ENCODE assay signal across 25 cellular contexts in genomic region chr5:173835131-173835530, GRCh38. TPM values are rescaled to one million over a fixed set of nuclear protein-coding genes. Genes with fewer than 3 reads are reported as not detected.
DNase-seq lines count a peak whose midpoint lies in the region; ATAC-seq and TF ChIP-seq lines count a peak whose summit lies in the region.
"Had no signal": no experiment of that assay in that cellular context is flagged by ENCODE, and none has a peak within 500 bp of the region (broad histone marks: within the 10 kb centered on the region; RNA-seq: fewer than 3 reads in every experiment).

No MANE protein-coding gene starts in this region.

- no peaks in the 10 kb centered on the region for H3K9me3 Mint-ChIP-seq in memory B cell
- H3K9me3 Mint-ChIP-seq: activated naive CD4-positive, alpha-beta T cell treated with anti-CD3 and anti-CD28 coated beads, Interleukin-2, amount 10 ng/mL, durations not matched to agents 7 days and 5 days; activated T-cell treated with anti-CD3 and anti-CD28 coated beads, Interleukin-2, amount 50 U/mL, for 24 hours; natural killer cell had no signal

- intact Hi-C loops in Right ventricle myocardium inferior (cut with DNase I), result no loop called here
- intact Hi-C loops in left ventricle myocardium inferior (cut with micrococcal nuclease), result no loop called here

- peak overlapping the region; percentile 47 for H3K27ac Mint-ChIP-seq in memory B cell
- H3K27ac Mint-ChIP-seq: activated CD8-positive, alpha-beta T cell treated with anti-CD3 and anti-CD28 coated beads, Interleukin-2, amount 10 ng/mL, durations not matched to agents 7 days and 5 days; activated naive CD4-positive, alpha-beta T cell treated with anti-CD3 and anti-CD28 coated beads, Interleukin-2, amount 10 ng/mL, durations not matched to agents 7 days and 5 days; activated T-cell treated with anti-CD3 and anti-CD28 coated beads, Interleukin-2, amount 50 U/mL, for 24 hours; natural killer cell had no signal

- H3K36me3 ChIP-seq in left ventricle myocardium inferior, result no peaks in the 10 kb centered on the region
- H3K36me3 ChIP-seq: ovary, thyroid gland had no signal

- TF ChIP-seq CTCF in left ventricle myocardium inferior (IDR thresholded peaks at IDR 0.05; ENCODE audit: borderline replicate concordance), result no peak

- H3K9me3 ChIP-seq in left ventricle myocardium inferior (replicated peaks), result no peaks in the 10 kb centered on the region
- H3K9me3 ChIP-seq: ovary, SK-N-SH, thyroid gland had no signal

- H3K4me3 ChIP-seq in left ventricle myocardium inferior, result no peak overlapping the region
- H3K4me3 ChIP-seq: ovary, thyroid gland had no signal

- peaks cover 31% of the 10 kb centered on the region for H3K4me1 Mint-ChIP-seq in memory B cell
- H3K4me1 Mint-ChIP-seq: activated naive CD4-positive, alpha-beta T cell treated with anti-CD3 and anti-CD28 coated beads, Interleukin-2, amount 10 ng/mL, durations not matched to agents 7 days and 5 days; natural killer cell had no signal

- peaks cover 14% of the 10 kb centered on the region for H3K4me1 ChIP-seq in left ventricle myocardium inferior

- ATAC-seq in Right ventricle myocardium inferior (peak; percentile 43), memory B cell (ENCODE audit: low read depth) (no peak), GM18861 (IDR thresholded peaks at IDR 0.05; ENCODE audit: unreplicated experiment) (no peak)
- ATAC-seq: activated CD4-positive, CD25-positive, alpha-beta regulatory T cell treated with anti-CD3 and anti-CD28 coated beads, Interleukin-2, amount 50 U/mL, for 24 hours; activated CD8-positive, alpha-beta T cell treated with anti-CD3 and anti-CD28 coated beads, Interleukin-2, amount 10 ng/mL, durations not matched to agents 7 days and 5 days; natural killer cell had no signal

- no peaks in the 10 kb centered on the region for H3K27me3 Mint-ChIP-seq in memory B cell
- H3K27me3 Mint-ChIP-seq: activated T-cell treated with anti-CD3 and anti-CD28 coated beads, Interleukin-2, amount 50 U/mL, for 24 hours had no signal

- no peak overlapping the region for H3K27ac ChIP-seq in left ventricle myocardium inferior (replicated peaks)
- H3K27ac ChIP-seq: ovary had no signal

- H3K27me3 ChIP-seq in left ventricle myocardium inferior (ENCODE audit: low read depth), result no peaks in the 10 kb centered on the region
- H3K27me3 ChIP-seq: ovary, thyroid gland had no signal

- H3K36me3 Mint-ChIP-seq in memory B cell, result peaks cover 2% of the 10 kb centered on the region
- H3K36me3 Mint-ChIP-seq: activated naive CD4-positive, alpha-beta T cell treated with anti-CD3 and anti-CD28 coated beads, Interleukin-2, amount 10 ng/mL, durations not matched to agents 7 days and 5 days; natural killer cell had no signal

- DNase-seq in Right ventricle myocardium inferior (ENCODE audit: missing footprints), result no peak
- no peak for DNase-seq in left ventricle myocardium inferior
- DNase-seq in SKM-1 (lab: John Stamatoyannopoulos, UW; ENCODE audit: unreplicated experiment), result peak; percentile 19
- no peak for DNase-seq in memory B cell (ENCODE audit: low spot score in 2 of 2)
- DNase-seq in NCI-H2227 treated with DMSO at 0.1 percent for 48 hours (lab: John Stamatoyannopoulos, UW), result no peak
- no peak for DNase-seq in NCI-H748 treated with DMSO at 0.1 percent for 48 hours (lab: John Stamatoyannopoulos, UW)
- DNase-seq in activated T-cell treated with anti-CD3 and anti-CD28 coated beads for 4 hours, result no peak
- DNase-seq: activated CD8-positive, alpha-beta T cell treated with anti-CD3 and anti-CD28 coated beads, Interleukin-2, amount 10 ng/mL, durations not matched to agents 7 days and 5 days; activated naive CD4-positive, alpha-beta T cell treated with anti-CD3 and anti-CD28 coated beads, Interleukin-2, amount 10 ng/mL, durations not matched to agents 7 days and 5 days; activated T-cell treated with anti-CD3 and anti-CD28 coated beads, Interleukin-2, amount 50 U/mL, for 24 hours; central memory CD4-positive, alpha-beta T cell; HCEC 1CT; mesenchymal stem cell; natural killer cell; NCI-H146; NCI-H2171 treated with DMSO at 0.1 percent for 48 hours; NCI-H69; ovary; SK-N-SH; stimulated activated CD4-positive, alpha-beta T cell treated with anti-CD3 and anti-CD28 coated beads, Interleukin-2, amount 100 ng/mL, for 24 hours; stimulated activated naive CD4-positive, alpha-beta T cell; T-helper 9 cell; thyroid gland had no signal

- no peak overlapping the region for H3K4me3 Mint-ChIP-seq in memory B cell
- H3K4me3 Mint-ChIP-seq: activated CD8-positive, alpha-beta T cell treated with anti-CD3 and anti-CD28 coated beads, Interleukin-2, amount 10 ng/mL, durations not matched to agents 7 days and 5 days; activated naive CD4-positive, alpha-beta T cell treated with anti-CD3 and anti-CD28 coated beads, Interleukin-2, amount 10 ng/mL, durations not matched to agents 7 days and 5 days; activated T-cell treated with anti-CD3 and anti-CD28 coated beads, Interleukin-2, amount 50 U/mL, for 24 hours; natural killer cell had no signal

RNA-seq across cellular contexts. Expression of gene CPEB4, which starts 53.0 kb away (rescaled TPM):
- total RNA-seq in Right ventricle myocardium inferior, result 116 TPM
- total RNA-seq in left ventricle myocardium inferior, result 136 TPM
